Comparison of ENCODE assay signal across 8 cellular contexts in the genomic region with DNA sequence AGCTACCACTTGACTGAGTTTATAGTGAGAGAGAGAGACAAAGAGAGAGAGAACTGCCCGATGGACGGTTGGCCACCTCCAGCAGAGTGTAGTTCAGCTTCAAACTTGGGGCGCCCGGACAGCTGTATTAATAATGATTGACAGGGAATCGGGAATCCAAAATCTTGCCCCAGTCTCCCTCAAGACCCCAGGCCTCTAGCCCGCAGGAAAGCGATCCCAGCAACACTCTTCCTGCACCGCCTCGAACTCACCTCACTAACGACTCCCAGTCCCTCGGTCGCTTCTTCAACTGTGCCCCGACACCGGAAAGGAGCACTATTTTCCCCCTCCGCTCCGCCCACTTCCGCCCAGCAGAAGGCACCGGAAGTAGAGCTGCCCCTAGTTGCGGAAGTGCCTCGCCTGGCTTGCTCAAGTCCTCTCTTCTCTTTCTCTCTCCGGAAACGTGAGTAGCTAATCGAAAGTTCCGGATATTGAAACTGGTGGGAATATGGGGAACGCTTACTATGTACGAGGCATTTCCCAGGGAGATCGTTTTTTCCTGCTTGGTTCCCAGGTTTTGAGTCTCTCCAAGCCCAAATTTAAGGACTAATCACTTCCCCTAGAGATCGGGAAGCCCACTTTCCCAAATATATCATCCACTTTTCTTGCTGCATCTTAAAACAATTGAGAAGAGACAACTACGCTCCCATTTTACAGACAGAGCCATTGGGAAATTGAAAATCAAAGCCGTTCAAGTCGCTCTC. TPM values are rescaled to one million over a fixed set of nuclear protein-coding genes. Genes with fewer than 3 reads are reported as not detected.
DNase-seq lines count a peak whose midpoint lies in the region; ATAC-seq lines count a peak whose summit lies in the region.

Gene NOSIP (minus strand): TSS at position 293 of the 743 bp plus-strand sequence. CDS start 19,865 bp downstream, outside the sequence.

- no peak within 1 kb of the TSS for H2BK120ac ChIP-seq in mesenchymal stem cell (ENCODE audit: low read depth, low read length)

- no peaks in the 10 kb centered on the region for H3K9me3 ChIP-seq in CD4-positive, alpha-beta memory T cell (ENCODE audit: control insufficient read depth in 1 of 2, low read length in 2 of 2)
- no peaks in the 10 kb centered on the region for H3K9me3 ChIP-seq in mesenchymal stem cell (ENCODE audit: control insufficient read depth, low read length)

- ATAC-seq in GM19468 (IDR thresholded peaks at IDR 0.05; ENCODE audit: extremely low read depth, unreplicated experiment): peak; percentile 58
- ATAC-seq in effector memory CD8-positive, alpha-beta T cell (replicated peaks): peak; percentile 100

- H3K9ac ChIP-seq in mesenchymal stem cell (ENCODE audit: low read length): peak within 1 kb of the TSS; percentile 95

- intact Hi-C loops in CD4-positive, alpha-beta memory T cell (cut with micrococcal nuclease): loop anchor here (1.0 kb wide), 3 partner anchors 10 to 97 kb away; partner anchors contain the start of genes PRMT1 and RRAS

- no peaks in the 10 kb centered on the region for H3K27me3 Mint-ChIP-seq in CD4-positive, alpha-beta memory T cell
- no peaks in the 10 kb centered on the region for H3K27me3 Mint-ChIP-seq in effector memory CD8-positive, alpha-beta T cell

- H3K4ac ChIP-seq in mesenchymal stem cell (ENCODE audit: low read depth in 1 of 2, low read length in 2 of 2): no peak within 1 kb of the TSS

- CTCF ChIA-PET in CD4-positive, alpha-beta memory T cell (lab: Charles Lee; ENCODE audit: partially characterized antibody): interaction anchor here (0.5 to 2.8 kb wide), 13 partner anchors 10 to 118 kb away, joined by 3 to 25 read pairs (median 5); partner anchors contain the start of genes PRMT1, RRAS and SCAF1

- H4K8ac ChIP-seq in mesenchymal stem cell (ENCODE audit: low read length): peak within 1 kb of the TSS; percentile 92

- peak; percentile 94 to 97 (median 95) for DNase-seq in CD4-positive, alpha-beta memory T cell
- DNase-seq in HT1080 (ENCODE audit: low read depth): peak; percentile 90
- DNase-seq in NOMO-1 treated with dmso at 0.1 percent for 144 hours (lab: John Stamatoyannopoulos, UW; ENCODE audit: unreplicated experiment): peak; percentile 96
- DNase-seq in activated CD8-positive, alpha-beta memory T cell treated with anti-CD3 and anti-CD28 coated beads for 4 hours (ENCODE audit: low read depth in 2 of 2): peak; percentile 89 to 93
- DNase-seq in effector memory CD8-positive, alpha-beta T cell: peak; percentile 95 to 96 (median 95)
- DNase-seq in mesenchymal stem cell: peak; percentile 96
- DNase-seq in stimulated activated CD8-positive, alpha-beta memory T cell treated with anti-CD3 and anti-CD28 coated beads, Interleukin-12 subunit alpha, Interleukin-12 subunit beta, amount 100 ng/mL, for 24 hours (ENCODE audit: extremely low read depth): peak; percentile 87

- H3K4me3 Mint-ChIP-seq in CD4-positive, alpha-beta memory T cell: peak within 1 kb of the TSS; percentile 90 to 97 (median 94)
- H3K4me3 Mint-ChIP-seq in effector memory CD8-positive, alpha-beta T cell: peak within 1 kb of the TSS; percentile 88

- H3K9me3 Mint-ChIP-seq in CD4-positive, alpha-beta memory T cell: no peaks in the 10 kb centered on the region
- no peaks in the 10 kb centered on the region for H3K9me3 Mint-ChIP-seq in effector memory CD8-positive, alpha-beta T cell

- peaks cover 31% of the 10 kb centered on the region for H3K4me1 ChIP-seq in CD4-positive, alpha-beta memory T cell (ENCODE audit: insufficient read depth, low read length)
- H3K4me1 ChIP-seq in mesenchymal stem cell (ENCODE audit: control insufficient read depth, insufficient read depth, low read depth, low read length): peaks cover 2% of the 10 kb centered on the region

- H3K4me3 ChIP-seq in CD4-positive, alpha-beta memory T cell (ENCODE audit: low read length in 2 of 2): peak within 1 kb of the TSS; percentile 54 to 99
- H3K4me3 ChIP-seq in mesenchymal stem cell (ENCODE audit: insufficient read depth in 1 of 2, low read depth in 1 of 2, low read length in 2 of 2): peak within 1 kb of the TSS; percentile 58 to 98

- H2BK5ac ChIP-seq in mesenchymal stem cell (ENCODE audit: low read depth, low read length, poor library complexity, severe bottlenecking): no peak within 1 kb of the TSS

- H2AFZ ChIP-seq in mesenchymal stem cell (ENCODE audit: low read depth, low read length): no peak within 1 kb of the TSS

- H3K27ac ChIP-seq in CD4-positive, alpha-beta memory T cell (ENCODE audit: low read depth, low read length): peak within 1 kb of the TSS; percentile 80
- peak within 1 kb of the TSS; percentile 71 for H3K27ac ChIP-seq in mesenchymal stem cell (ENCODE audit: low read length, poor library complexity, severe bottlenecking)

- no peak within 1 kb of the TSS for H2BK15ac ChIP-seq in mesenchymal stem cell (ENCODE audit: low read depth, poor library complexity, severe bottlenecking)

- POLR2A ChIA-PET in CD4-positive, alpha-beta memory T cell (lab: Charles Lee; ENCODE audit: partially characterized antibody): interaction anchor here (0.6 to 4.4 kb wide), 24 partner anchors 10 to 621 kb away, joined by 3 to 116 read pairs (median 4); partner anchors contain the start of genes AKT1S1, ALDH16A1, BCL2L12 and FCGRT

- peaks cover 21 to 40% (median 28%) of the 10 kb centered on the region in 4 donors for H3K4me1 Mint-ChIP-seq in CD4-positive, alpha-beta memory T cell
- peaks cover 16 to 27% of the 10 kb centered on the region in 2 donors for H3K4me1 Mint-ChIP-seq in effector memory CD8-positive, alpha-beta T cell (ENCODE audit: low read depth in 2 of 2)

- no peak within 1 kb of the TSS for H2BK12ac ChIP-seq in mesenchymal stem cell (ENCODE audit: low read length in 2 of 2)

- H3K14ac ChIP-seq in mesenchymal stem cell (ENCODE audit: low read length in 2 of 2): no peak within 1 kb of the TSS

- no peaks in the 10 kb centered on the region for H3K79me1 ChIP-seq in mesenchymal stem cell (replicated peaks; ENCODE audit: low read length, poor library complexity, severe bottlenecking)

- H3K23ac ChIP-seq in mesenchymal stem cell (ENCODE audit: low read length in 2 of 2): no peak within 1 kb of the TSS

- peaks cover 0 to 17% of the 10 kb centered on the region in 2 donors for H3K36me3 Mint-ChIP-seq in CD4-positive, alpha-beta memory T cell
- peaks cover 15% of the 10 kb centered on the region for H3K36me3 Mint-ChIP-seq in effector memory CD8-positive, alpha-beta T cell (ENCODE audit: insufficient read depth)

- H3K27me3 ChIP-seq in CD4-positive, alpha-beta memory T cell (ENCODE audit: insufficient read depth, low read length): no peaks in the 10 kb centered on the region
- no peaks in the 10 kb centered on the region for H3K27me3 ChIP-seq in mesenchymal stem cell (ENCODE audit: control insufficient read depth in 1 of 2, insufficient read depth in 1 of 2, low read length in 2 of 2)

- H2AK5ac ChIP-seq in mesenchymal stem cell (ENCODE audit: low read length, severe bottlenecking): peak within 1 kb of the TSS; percentile 31

- H3K36me3 ChIP-seq in CD4-positive, alpha-beta memory T cell (ENCODE audit: insufficient read depth, low read length): peaks cover 4% of the 10 kb centered on the region
- peaks cover 5 to 7% of the 10 kb centered on the region in 2 experiments for H3K36me3 ChIP-seq in mesenchymal stem cell (ENCODE audit: control insufficient read depth in 1 of 2, insufficient read depth in 2 of 2, low read depth in 1 of 2, low read length in 2 of 2)

- peak within 1 kb of the TSS; percentile 85 to 96 (median 94) for H3K27ac Mint-ChIP-seq in CD4-positive, alpha-beta memory T cell
- peak within 1 kb of the TSS; percentile 44 to 86 for H3K27ac Mint-ChIP-seq in effector memory CD8-positive, alpha-beta T cell

- peak within 1 kb of the TSS; percentile 78 for H3K4me2 ChIP-seq in mesenchymal stem cell (ENCODE audit: low read length, poor library complexity, severe bottlenecking)

- H4K91ac ChIP-seq in mesenchymal stem cell (ENCODE audit: low read length): no peak within 1 kb of the TSS

- 7% methylated on average over 24 of the region's 31 CpGs for WGBS in mesenchymal stem cell

- H3K18ac ChIP-seq in mesenchymal stem cell (ENCODE audit: low read depth in 1 of 2, low read length in 2 of 2): peak within 1 kb of the TSS; percentile 2

RNA-seq across cellular contexts. Expression of gene NOSIP, which starts in this region (rescaled TPM):
- 100 to 1,000 TPM; 177 to 191 TPM for total RNA-seq in CD4-positive, alpha-beta memory T cell
- polyA plus RNA-seq in CD4-positive, alpha-beta memory T cell: 100 to 1,000 TPM; 650 to 674 TPM
- 140 and 203 TPM in 2 replicates for total RNA-seq in HT1080 (2014; rRNA removed; shearing (Covaris generic))
- 22.9 and 44.1 TPM in 2 replicates for polyA plus RNA-seq in HT1080 (2015; cell fraction: cytosol; rRNA removed)
- 53.5 and 58.4 TPM in 2 replicates for polyA plus RNA-seq in HT1080 (2015; cell fraction: nucleus; rRNA removed)
- 47.3 TPM for polyA plus RNA-seq in mesenchymal stem cell (2013, experiment 1 of 2)
- 45.5 TPM for polyA plus RNA-seq in mesenchymal stem cell (2013, experiment 2 of 2)

Comparison
In these comparisons a context has a peak if more than half of its experiments do, and no peak if none do; other contexts are left out.
1. Peak in every context shown above with its lines: DNase-seq, ATAC-seq, H3K4me3 ChIP-seq and H3K27ac ChIP-seq.